1 cellular context compared by ENCODE assay signal in genomic region chr14:94593749-94594431, GRCh38.
A peak's percentile ranks its signal among the peaks of the same experiment; 100 is the strongest.
TF ChIP-seq lines count a peak whose summit lies in the region.

No MANE protein-coding gene starts in this region.

TF ChIP-seq in HepG2, 621 proteins besides CTCF, POLR2A, EP300 and RAD21 (continued from another document and continues in another):
- TF ChIP-seq SMAD1 (CRISPR knock-in tag; IDR thresholded peaks at IDR 0.05; ENCODE audit: borderline replicate concordance, low read depth) (no peak; the same call in 1 of the 2 replicates), JUN (CRISPR knock-in tag; IDR thresholded peaks at IDR 0.05) (peak; percentile 98), ZBTB2 (CRISPR knock-in tag; IDR thresholded peaks at IDR 0.05; ENCODE audit: low read depth) (peak; percentile 61), MYPOP (CRISPR knock-in tag; IDR thresholded peaks at IDR 0.05) (peak; percentile 84), ZNF296 (CRISPR knock-in tag; conservative IDR thresholded peaks at IDR 0.05) (peak; percentile 79), ZBTB39 (CRISPR knock-in tag; IDR thresholded peaks at IDR 0.05) (peak; percentile 93), ZNF256 (CRISPR knock-in tag; conservative IDR thresholded peaks at IDR 0.05) (peak; percentile 64; the same call in 1 of the 2 replicates), IRF9 (CRISPR knock-in tag; IDR thresholded peaks at IDR 0.05; ENCODE audit: borderline replicate concordance) (no peak), NFKBIZ (CRISPR knock-in tag; IDR thresholded peaks at IDR 0.05) (peak; percentile 98), ATF5 (CRISPR knock-in tag; IDR thresholded peaks at IDR 0.05; ENCODE audit: low read depth) (peak; percentile 70; the same call in 1 of the 2 replicates), HNRNPUL1 (IDR thresholded peaks at IDR 0.05; ENCODE audit: low read depth, low read length) (no peak), MNT (IDR thresholded peaks at IDR 0.05) (peak; percentile 48), ZNF460 (CRISPR knock-in tag; IDR thresholded peaks at IDR 0.05; ENCODE audit: borderline replicate concordance) (peak; percentile 84; the same call in 1 of the 2 replicates), GPBP1L1 (CRISPR knock-in tag; IDR thresholded peaks at IDR 0.05) (no peak), MYC (CRISPR knock-in tag; IDR thresholded peaks at IDR 0.05; ENCODE audit: borderline replicate concordance) (peak; percentile 79; the same call in 1 of the 2 replicates), NFIB (CRISPR knock-in tag; IDR thresholded peaks at IDR 0.05; ENCODE audit: borderline replicate concordance) (no peak), EZH2 (conservative IDR thresholded peaks at IDR 0.05; ENCODE audit: low read depth, low read length) (no peak), YEATS2 (CRISPR knock-in tag; IDR thresholded peaks at IDR 0.05; ENCODE audit: borderline replicate concordance) (peak; percentile 68; the same call in 1 of the 2 replicates), ZNF776 (CRISPR knock-in tag; IDR thresholded peaks at IDR 0.05) (peak; percentile 66; the same call in 1 of the 2 replicates), ZNF704 (CRISPR knock-in tag; IDR thresholded peaks at IDR 0.05; ENCODE audit: borderline replicate concordance) (no peak), FOXM1 (CRISPR knock-in tag; IDR thresholded peaks at IDR 0.05) (no peak), MXD4 (CRISPR knock-in tag; IDR thresholded peaks at IDR 0.05) (0 out of 2 replicates have a peak, but pooled peaks have one; percentile 78), TMF1 (CRISPR knock-in tag; IDR thresholded peaks at IDR 0.05; ENCODE audit: low read depth) (peak; percentile 59; the same call in 1 of the 2 replicates), ATF7 (IDR thresholded peaks at IDR 0.05) (peak; percentile 63; the same call in 1 of the 2 replicates), ATF7 (CRISPR knock-in tag; IDR thresholded peaks at IDR 0.05) (peak; percentile 96), DNMT3B (CRISPR knock-in tag; conservative IDR thresholded peaks at IDR 0.05) (peak; percentile 89), HNRNPLL (IDR thresholded peaks at IDR 0.05; ENCODE audit: low read depth, low read length, poor library complexity, severe bottlenecking) (no peak), SMARCE1 (IDR thresholded peaks at IDR 0.05; ENCODE audit: borderline replicate concordance) (peak; percentile 43; the same call in 1 of the 2 replicates), NFAT5 (CRISPR knock-in tag; IDR thresholded peaks at IDR 0.05) (no peak; the same call in 1 of the 2 replicates), HNRNPH1 (optimal IDR thresholded peaks at IDR 0.05; ENCODE audit: low read depth, low read length) (no peak), FOXP1 (IDR thresholded peaks at IDR 0.05) (peak; percentile 73), FOXP1 (CRISPR knock-in tag; IDR thresholded peaks at IDR 0.05) (peak; percentile 96), GATAD1 (CRISPR knock-in tag; IDR thresholded peaks at IDR 0.05) (peak; percentile 80), CSRNP2 (CRISPR knock-in tag; conservative IDR thresholded peaks at IDR 0.05; ENCODE audit: low read depth) (0 out of 2 replicates have a peak, but pooled peaks have one; percentile 74), ZNF660 (CRISPR knock-in tag; IDR thresholded peaks at IDR 0.05; ENCODE audit: borderline replicate concordance, low read depth) (no peak), FOSL1 (CRISPR knock-in tag; IDR thresholded peaks at IDR 0.05; ENCODE audit: borderline replicate concordance) (peak; percentile 84; the same call in 1 of the 2 replicates), SOX5 (CRISPR knock-in tag; IDR thresholded peaks at IDR 0.05; ENCODE audit: borderline replicate concordance) (peak; percentile 97), ZNF629 (CRISPR knock-in tag; conservative IDR thresholded peaks at IDR 0.05) (peak; percentile 64; the same call in 1 of the 2 replicates), ZSCAN31 (CRISPR knock-in tag; IDR thresholded peaks at IDR 0.05; ENCODE audit: low read depth) (no peak), NFYB (CRISPR knock-in tag; IDR thresholded peaks at IDR 0.05) (0 out of 2 replicates have a peak, but pooled peaks have one; percentile 14), ZNF7 (CRISPR knock-in tag; IDR thresholded peaks at IDR 0.05) (peak; percentile 11; the same call in 1 of the 2 replicates), TCF7 (IDR thresholded peaks at IDR 0.05; ENCODE audit: low read depth) (peak; percentile 86), ZNF207 (IDR thresholded peaks at IDR 0.05; ENCODE audit: borderline replicate concordance) (no peak), SMAD3 (CRISPR knock-in tag; IDR thresholded peaks at IDR 0.05) (peak; percentile 99), ZFP36L2 (CRISPR knock-in tag; IDR thresholded peaks at IDR 0.05) (no peak), ZNF878 (CRISPR knock-in tag; IDR thresholded peaks at IDR 0.05) (peak; percentile 92), ZNF354B (CRISPR knock-in tag; IDR thresholded peaks at IDR 0.05) (peak; percentile 82; the same call in 1 of the 2 replicates)
